1 cellular context compared by ENCODE assay signal in the genomic region with DNA sequence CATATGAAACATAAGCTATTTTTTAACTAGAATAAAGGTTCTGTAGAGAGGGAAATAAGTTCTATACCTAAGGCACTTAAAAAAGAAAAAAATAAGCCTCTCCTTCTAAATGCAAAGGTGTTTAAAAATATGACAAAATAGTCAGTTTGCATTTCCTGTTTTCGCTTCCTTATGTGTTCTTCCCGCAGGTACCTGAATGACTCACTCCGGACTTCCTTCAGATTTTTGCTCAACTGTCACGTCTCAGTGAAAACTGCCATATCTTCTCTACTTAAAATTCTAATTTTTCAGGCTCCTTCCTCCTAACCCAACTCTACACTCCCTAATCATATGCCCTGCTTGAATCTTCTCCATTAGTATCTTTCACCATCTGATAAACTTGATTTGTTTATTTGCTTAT.
TF ChIP-seq lines count a peak whose summit lies in the region.

No MANE protein-coding gene starts in this region.

TF ChIP-seq in HepG2, 621 proteins besides CTCF, POLR2A, EP300 and RAD21 (continued from another document):
- TF ChIP-seq, protein P1, sequence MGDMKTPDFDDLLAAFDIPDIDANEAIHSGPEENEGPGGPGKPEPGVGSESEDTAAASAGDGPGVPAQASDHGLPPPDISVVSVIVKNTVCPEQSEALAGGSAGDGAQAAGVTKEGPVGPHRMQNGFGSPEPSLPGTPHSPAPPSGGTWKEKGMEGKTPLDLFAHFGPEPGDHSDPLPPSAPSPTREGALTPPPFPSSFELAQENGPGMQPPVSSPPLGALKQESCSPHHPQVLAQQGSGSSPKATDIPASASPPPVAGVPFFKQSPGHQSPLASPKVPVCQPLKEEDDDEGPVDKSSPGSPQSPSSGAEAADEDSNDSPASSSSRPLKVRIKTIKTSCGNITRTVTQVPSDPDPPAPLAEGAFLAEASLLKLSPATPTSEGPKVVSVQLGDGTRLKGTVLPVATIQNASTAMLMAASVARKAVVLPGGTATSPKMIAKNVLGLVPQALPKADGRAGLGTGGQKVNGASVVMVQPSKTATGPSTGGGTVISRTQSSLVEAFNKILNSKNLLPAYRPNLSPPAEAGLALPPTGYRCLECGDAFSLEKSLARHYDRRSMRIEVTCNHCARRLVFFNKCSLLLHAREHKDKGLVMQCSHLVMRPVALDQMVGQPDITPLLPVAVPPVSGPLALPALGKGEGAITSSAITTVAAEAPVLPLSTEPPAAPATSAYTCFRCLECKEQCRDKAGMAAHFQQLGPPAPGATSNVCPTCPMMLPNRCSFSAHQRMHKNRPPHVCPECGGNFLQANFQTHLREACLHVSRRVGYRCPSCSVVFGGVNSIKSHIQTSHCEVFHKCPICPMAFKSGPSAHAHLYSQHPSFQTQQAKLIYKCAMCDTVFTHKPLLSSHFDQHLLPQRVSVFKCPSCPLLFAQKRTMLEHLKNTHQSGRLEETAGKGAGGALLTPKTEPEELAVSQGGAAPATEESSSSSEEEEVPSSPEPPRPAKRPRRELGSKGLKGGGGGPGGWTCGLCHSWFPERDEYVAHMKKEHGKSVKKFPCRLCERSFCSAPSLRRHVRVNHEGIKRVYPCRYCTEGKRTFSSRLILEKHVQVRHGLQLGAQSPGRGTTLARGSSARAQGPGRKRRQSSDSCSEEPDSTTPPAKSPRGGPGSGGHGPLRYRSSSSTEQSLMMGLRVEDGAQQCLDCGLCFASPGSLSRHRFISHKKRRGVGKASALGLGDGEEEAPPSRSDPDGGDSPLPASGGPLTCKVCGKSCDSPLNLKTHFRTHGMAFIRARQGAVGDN (CRISPR knock-in tag; IDR thresholded peaks at IDR 0.05), result no peak
